In genomic region chr4:73019462-73020047, GRCh38 we compare ENCODE assay signal across 8 cellular contexts. TPM values are rescaled to one million over a fixed set of nuclear protein-coding genes. Genes with fewer than 3 reads are reported as not detected.
DNase-seq lines count a peak whose midpoint lies in the region; ATAC-seq and TF ChIP-seq lines count a peak whose summit lies in the region.

No MANE protein-coding gene starts in this region.

- intact Hi-C loops in CD8-positive, alpha-beta T cell (cut with DNase I, micrococcal nuclease) = loop anchor here (2.0 to 10.0 kb wide), 4 partner anchors 315 to 722 kb away; no protein-coding TSS in a partner anchor

- CTCF ChIA-PET in CD8-positive, alpha-beta T cell (lab: Charles Lee) = no interaction called here

- DNase-seq in CD8-positive, alpha-beta T cell = no peak
- peak; percentile 14 for DNase-seq in OCI-M2 (lab: John Stamatoyannopoulos, UW; ENCODE audit: unreplicated experiment)
- no peak for DNase-seq in endodermal cell
- peak; percentile 4 for DNase-seq in neural crest cell (ENCODE audit: low read depth, low spot score)
- no peak for DNase-seq in activated T-cell treated with anti-CD3 and anti-CD28 coated beads, Interleukin-2, amount 50 U/mL, for 24 hours
- DNase-seq in activated effector memory CD4-positive, alpha-beta T cell treated with Interleukin-2 at 50 U/mL for 16 hours = no peak

- 15% methylated on average over 2 of the region's 3 CpGs; no CpG with 5 or more reads in 1 of the 2 experiments for WGBS in endodermal cell (ENCODE audit: insufficient coverage in 1 of 2, insufficient read length in 1 of 2), 2 experiments

- H3K9me3 ChIP-seq in CD8-positive, alpha-beta T cell (ENCODE audit: low read length) = no peaks in the 10 kb centered on the region
- no peaks in the 10 kb centered on the region for H3K9me3 ChIP-seq in endodermal cell (ENCODE audit: control insufficient read depth, low read length)

- TF ChIP-seq CTCF in CD8-positive, alpha-beta T cell (IDR thresholded peaks at IDR 0.05) = peak; percentile 75
- TF ChIP-seq CTCF in endodermal cell (conservative IDR thresholded peaks at IDR 0.05) (peak; percentile 88), neural crest cell (conservative IDR thresholded peaks at IDR 0.05) (peak; percentile 89)

- H3K36me3 Mint-ChIP-seq in CD8-positive, alpha-beta T cell = no peaks in the 10 kb centered on the region
- H3K36me3 Mint-ChIP-seq in endodermal cell (ENCODE audit: low read depth) (no peaks in the 10 kb centered on the region), neural crest cell (ENCODE audit: low read depth) (no peaks in the 10 kb centered on the region)
- H3K36me3 Mint-ChIP-seq in activated T-cell treated with anti-CD3 and anti-CD28 coated beads, Interleukin-2, amount 50 U/mL, for 24 hours (ENCODE audit: low read depth) = no peaks in the 10 kb centered on the region

- no peaks in the 10 kb centered on the region for H3K4me1 Mint-ChIP-seq in CD8-positive, alpha-beta T cell (ENCODE audit: low read depth)
- H3K4me1 Mint-ChIP-seq in endodermal cell = peaks cover 2% of the 10 kb centered on the region
- no peaks in the 10 kb centered on the region for H3K4me1 Mint-ChIP-seq in neural crest cell
- no peaks in the 10 kb centered on the region for H3K4me1 Mint-ChIP-seq in activated T-cell treated with anti-CD3 and anti-CD28 coated beads, Interleukin-2, amount 50 U/mL, for 24 hours (ENCODE audit: low read depth)

- H3K4me1 ChIP-seq in CD8-positive, alpha-beta T cell (ENCODE audit: insufficient read depth, low read length) = no peaks in the 10 kb centered on the region
- no peaks in the 10 kb centered on the region for H3K4me1 ChIP-seq in endodermal cell (ENCODE audit: control insufficient read depth, insufficient read depth, low read length)

- H3K4me3 Mint-ChIP-seq in CD8-positive, alpha-beta T cell = no peak overlapping the region
- H3K4me3 Mint-ChIP-seq in endodermal cell = no peak overlapping the region
- H3K4me3 Mint-ChIP-seq in neural crest cell = no peak overlapping the region
- no peak overlapping the region for H3K4me3 Mint-ChIP-seq in activated T-cell treated with anti-CD3 and anti-CD28 coated beads, Interleukin-2, amount 50 U/mL, for 24 hours

- H3K9me3 Mint-ChIP-seq in CD8-positive, alpha-beta T cell = no peaks in the 10 kb centered on the region
- H3K9me3 Mint-ChIP-seq in endodermal cell (no peaks in the 10 kb centered on the region), neural crest cell (no peaks in the 10 kb centered on the region)
- no peaks in the 10 kb centered on the region for H3K9me3 Mint-ChIP-seq in activated T-cell treated with anti-CD3 and anti-CD28 coated beads, Interleukin-2, amount 50 U/mL, for 24 hours

- peaks cover 10% of the 10 kb centered on the region for H3K27me3 Mint-ChIP-seq in CD8-positive, alpha-beta T cell (ENCODE audit: low read depth)
- no peaks in the 10 kb centered on the region for H3K27me3 Mint-ChIP-seq in endodermal cell (ENCODE audit: insufficient read depth)
- no peaks in the 10 kb centered on the region for H3K27me3 Mint-ChIP-seq in neural crest cell (ENCODE audit: low read depth)
- H3K27me3 Mint-ChIP-seq in activated T-cell treated with anti-CD3 and anti-CD28 coated beads, Interleukin-2, amount 50 U/mL, for 24 hours = peaks cover 7% of the 10 kb centered on the region

- H3K4me3 ChIP-seq in CD8-positive, alpha-beta T cell (ENCODE audit: low read depth, low read length) = no peak overlapping the region
- H3K4me3 ChIP-seq in endodermal cell (ENCODE audit: low read length) = no peak overlapping the region

- H3K27ac ChIP-seq in CD8-positive, alpha-beta T cell (ENCODE audit: low read depth, low read length) = no peak overlapping the region
- no peak overlapping the region for H3K27ac ChIP-seq in endodermal cell (ENCODE audit: low read depth, low read length)

- no peak overlapping the region for H3K27ac Mint-ChIP-seq in CD8-positive, alpha-beta T cell
- no peak overlapping the region for H3K27ac Mint-ChIP-seq in endodermal cell
- no peak overlapping the region for H3K27ac Mint-ChIP-seq in neural crest cell (ENCODE audit: unreplicated experiment)
- no peak overlapping the region for H3K27ac Mint-ChIP-seq in activated T-cell treated with anti-CD3 and anti-CD28 coated beads, Interleukin-2, amount 50 U/mL, for 24 hours

- POLR2A ChIA-PET in CD8-positive, alpha-beta T cell (lab: Charles Lee) = interaction anchor here (0.6 kb wide), 1 partner anchor 11 kb away, joined by 3 read pairs; no protein-coding TSS in a partner anchor

- ATAC-seq in CD8-positive, alpha-beta T cell = no peak
- ATAC-seq in GM19351 (IDR thresholded peaks at IDR 0.05; ENCODE audit: unreplicated experiment) (peak; percentile 46), GM19397 (IDR thresholded peaks at IDR 0.05; ENCODE audit: unreplicated experiment) (no peak)

- H3K36me3 ChIP-seq in CD8-positive, alpha-beta T cell (ENCODE audit: insufficient read depth, low read length) = no peaks in the 10 kb centered on the region
- no peaks in the 10 kb centered on the region for H3K36me3 ChIP-seq in endodermal cell (ENCODE audit: control insufficient read depth, insufficient read depth, low read length)

- no peaks in the 10 kb centered on the region for H3K27me3 ChIP-seq in CD8-positive, alpha-beta T cell (ENCODE audit: insufficient read depth, low read length)
- H3K27me3 ChIP-seq in endodermal cell (ENCODE audit: control insufficient read depth, insufficient read depth, low read length, poor library complexity, severe bottlenecking) = no peaks in the 10 kb centered on the region

- H3K9ac ChIP-seq in endodermal cell (ENCODE audit: extremely low read depth, low read length, poor library complexity, severe bottlenecking) = no peak overlapping the region

RNA-seq across cellular contexts. Expression of gene COX18, which starts 50.0 kb away (rescaled TPM):
- 1 to 10 TPM; 6.7 to 7.2 TPM for total RNA-seq in CD8-positive, alpha-beta T cell
- 10 to 100 TPM; 14.1 to 15.0 TPM for total RNA-seq in endodermal cell
- polyA plus RNA-seq in endodermal cell (2013, experiment 1 of 2) = 18.6 TPM
- polyA plus RNA-seq in endodermal cell (2013, experiment 2 of 2) = 18.3 TPM
- total RNA-seq in neural crest cell = 20.1 and 20.4 TPM in 2 replicates

Comparison
In these comparisons a context has a peak if more than half of its experiments do, and no peak if none do; other contexts are left out.
1. DNase-seq: peak in OCI-M2 (single experiment) and neural crest cell (single experiment); none in CD8-positive, alpha-beta T cell (0 of 7), endodermal cell (single experiment), activated T-cell treated with anti-CD3 and anti-CD28 coated beads, Interleukin-2, amount 50 U/mL, for 24 hours (single experiment) and activated effector memory CD4-positive, alpha-beta T cell treated with Interleukin-2 at 50 U/mL for 16 hours (single experiment).
2. Peak in every context shown above with its lines, with median percentiles within 50 percentile points of each other: CTCF ChIP-seq.